In the genomic region with DNA sequence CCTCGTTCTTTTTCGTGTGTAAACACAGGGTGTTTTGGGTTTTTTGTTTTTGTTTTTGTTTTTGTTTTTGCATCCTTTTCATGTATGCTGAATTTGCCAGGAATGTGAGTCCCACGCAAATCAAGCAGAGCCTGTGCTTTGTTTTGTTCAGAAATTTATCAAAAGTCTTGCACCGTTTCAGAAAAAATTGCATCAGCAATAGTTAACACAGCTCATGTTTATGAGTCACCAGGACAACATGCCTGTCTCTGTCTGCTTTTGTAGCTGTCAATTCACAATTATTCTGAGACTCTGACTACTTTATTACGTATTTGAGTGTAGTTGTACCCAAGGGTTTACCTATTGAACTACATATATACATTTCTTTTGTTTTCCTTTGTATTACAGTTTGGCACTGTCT, we compare ENCODE assay signal across 1 cellular context.
TF ChIP-seq lines count a peak whose summit lies in the region.

No MANE protein-coding gene starts in this region.

TF ChIP-seq in HepG2, 621 proteins besides CTCF, POLR2A, EP300 and RAD21 (continued from another document and continues in another):
- TF ChIP-seq, protein P1, sequence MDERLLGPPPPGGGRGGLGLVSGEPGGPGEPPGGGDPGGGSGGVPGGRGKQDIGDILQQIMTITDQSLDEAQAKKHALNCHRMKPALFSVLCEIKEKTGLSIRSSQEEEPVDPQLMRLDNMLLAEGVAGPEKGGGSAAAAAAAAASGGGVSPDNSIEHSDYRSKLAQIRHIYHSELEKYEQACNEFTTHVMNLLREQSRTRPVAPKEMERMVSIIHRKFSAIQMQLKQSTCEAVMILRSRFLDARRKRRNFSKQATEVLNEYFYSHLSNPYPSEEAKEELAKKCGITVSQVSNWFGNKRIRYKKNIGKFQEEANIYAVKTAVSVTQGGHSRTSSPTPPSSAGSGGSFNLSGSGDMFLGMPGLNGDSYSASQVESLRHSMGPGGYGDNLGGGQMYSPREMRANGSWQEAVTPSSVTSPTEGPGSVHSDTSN (CRISPR knock-in tag; IDR thresholded peaks at IDR 0.05), result no peak
- no peak for TF ChIP-seq IRX3 (CRISPR knock-in tag; IDR thresholded peaks at IDR 0.05; ENCODE audit: borderline replicate concordance, low read depth)
- no peak for TF ChIP-seq GABPB1 (CRISPR knock-in tag; IDR thresholded peaks at IDR 0.05)
- no peak for TF ChIP-seq IRF2 (CRISPR knock-in tag; IDR thresholded peaks at IDR 0.05)
- TF ChIP-seq ZNF629 (CRISPR knock-in tag; conservative IDR thresholded peaks at IDR 0.05), result no peak
- TF ChIP-seq GATAD2A (CRISPR knock-in tag; IDR thresholded peaks at IDR 0.05), result peak; percentile 67
- TF ChIP-seq ZNF619 (CRISPR knock-in tag; IDR thresholded peaks at IDR 0.05), result no peak
- TF ChIP-seq ZNF446 (CRISPR knock-in tag; IDR thresholded peaks at IDR 0.05), result no peak
- TF ChIP-seq, protein P2, sequence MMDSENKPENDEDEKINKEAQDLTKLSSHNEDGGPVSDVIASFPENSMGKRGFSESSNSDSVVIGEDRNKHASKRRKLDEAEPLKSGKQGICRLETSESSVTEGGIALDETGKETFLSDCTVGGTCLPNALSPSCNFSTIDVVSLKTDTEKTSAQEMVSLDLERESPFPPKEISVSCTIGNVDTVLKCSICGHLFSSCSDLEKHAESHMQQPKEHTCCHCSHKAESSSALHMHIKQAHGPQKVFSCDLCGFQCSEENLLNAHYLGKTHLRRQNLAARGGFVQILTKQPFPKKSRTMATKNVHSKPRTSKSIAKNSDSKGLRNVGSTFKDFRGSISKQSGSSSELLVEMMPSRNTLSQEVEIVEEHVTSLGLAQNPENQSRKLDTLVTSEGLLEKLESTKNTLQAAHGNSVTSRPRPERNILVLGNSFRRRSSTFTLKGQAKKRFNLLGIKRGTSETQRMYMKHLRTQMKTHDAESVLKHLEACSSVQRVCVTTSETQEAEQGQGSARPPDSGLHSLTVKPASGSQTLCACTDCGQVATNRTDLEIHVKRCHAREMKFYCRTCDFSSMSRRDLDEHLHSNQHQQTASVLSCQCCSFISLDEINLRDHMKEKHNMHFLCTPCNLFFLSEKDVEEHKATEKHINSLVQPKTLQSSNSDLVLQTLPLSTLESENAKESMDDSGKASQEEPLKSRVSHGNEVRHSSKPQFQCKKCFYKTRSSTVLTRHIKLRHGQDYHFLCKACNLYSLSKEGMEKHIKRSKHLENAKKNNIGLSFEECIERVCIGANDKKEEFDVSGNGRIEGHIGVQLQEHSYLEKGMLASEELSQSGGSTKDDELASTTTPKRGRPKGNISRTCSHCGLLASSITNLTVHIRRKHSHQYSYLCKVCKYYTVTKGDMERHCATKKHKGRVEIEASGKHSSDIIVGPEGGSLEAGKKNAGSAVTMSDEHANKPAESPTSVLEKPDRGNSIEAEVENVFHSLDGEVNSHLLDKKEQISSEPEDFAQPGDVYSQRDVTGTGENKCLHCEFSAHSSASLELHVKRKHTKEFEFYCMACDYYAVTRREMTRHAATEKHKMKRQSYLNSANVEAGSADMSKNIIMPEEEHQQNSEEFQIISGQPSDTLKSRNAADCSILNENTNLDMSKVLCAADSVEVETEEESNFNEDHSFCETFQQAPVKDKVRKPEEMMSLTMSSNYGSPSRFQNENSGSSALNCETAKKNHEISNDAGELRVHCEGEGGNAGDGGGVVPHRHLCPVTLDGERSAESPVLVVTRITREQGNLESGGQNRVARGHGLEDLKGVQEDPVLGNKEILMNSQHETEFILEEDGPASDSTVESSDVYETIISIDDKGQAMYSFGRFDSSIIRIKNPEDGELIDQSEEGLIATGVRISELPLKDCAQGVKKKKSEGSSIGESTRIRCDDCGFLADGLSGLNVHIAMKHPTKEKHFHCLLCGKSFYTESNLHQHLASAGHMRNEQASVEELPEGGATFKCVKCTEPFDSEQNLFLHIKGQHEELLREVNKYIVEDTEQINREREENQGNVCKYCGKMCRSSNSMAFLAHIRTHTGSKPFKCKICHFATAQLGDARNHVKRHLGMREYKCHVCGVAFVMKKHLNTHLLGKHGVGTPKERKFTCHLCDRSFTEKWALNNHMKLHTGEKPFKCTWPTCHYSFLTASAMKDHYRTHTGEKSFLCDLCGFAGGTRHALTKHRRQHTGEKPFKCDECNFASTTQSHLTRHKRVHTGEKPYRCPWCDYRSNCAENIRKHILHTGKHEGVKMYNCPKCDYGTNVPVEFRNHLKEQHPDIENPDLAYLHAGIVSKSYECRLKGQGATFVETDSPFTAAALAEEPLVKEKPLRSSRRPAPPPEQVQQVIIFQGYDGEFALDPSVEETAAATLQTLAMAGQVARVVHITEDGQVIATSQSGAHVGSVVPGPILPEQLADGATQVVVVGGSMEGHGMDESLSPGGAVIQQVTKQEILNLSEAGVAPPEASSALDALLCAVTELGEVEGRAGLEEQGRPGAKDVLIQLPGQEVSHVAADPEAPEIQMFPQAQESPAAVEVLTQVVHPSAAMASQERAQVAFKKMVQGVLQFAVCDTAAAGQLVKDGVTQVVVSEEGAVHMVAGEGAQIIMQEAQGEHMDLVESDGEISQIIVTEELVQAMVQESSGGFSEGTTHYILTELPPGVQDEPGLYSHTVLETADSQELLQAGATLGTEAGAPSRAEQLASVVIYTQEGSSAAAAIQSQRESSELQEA (CRISPR knock-in tag; IDR thresholded peaks at IDR 0.05; ENCODE audit: not compliant biosample characterization), result no peak
- no peak for TF ChIP-seq KMT2A (CRISPR knock-in tag; IDR thresholded peaks at IDR 0.05)
- TF ChIP-seq PAX8 (CRISPR knock-in tag; IDR thresholded peaks at IDR 0.05; ENCODE audit: borderline replicate concordance), result no peak
- TF ChIP-seq CEBPB (IDR thresholded peaks at IDR 0.05; ENCODE audit: borderline replicate concordance, low read depth, low read length), result peak; percentile 92
- peak; percentile 80; the same call in 1 of the 2 replicates for TF ChIP-seq KDM1A (CRISPR knock-in tag; IDR thresholded peaks at IDR 0.05)
- no peak for TF ChIP-seq SRSF1 (optimal IDR thresholded peaks at IDR 0.05; ENCODE audit: low read depth, low read length)
- no peak for TF ChIP-seq MTA1 (CRISPR knock-in tag; IDR thresholded peaks at IDR 0.05; ENCODE audit: borderline replicate concordance)
- no peak for TF ChIP-seq KAT7 (CRISPR knock-in tag; IDR thresholded peaks at IDR 0.05; ENCODE audit: borderline replicate concordance)
- no peak for TF ChIP-seq ZNF296 (CRISPR knock-in tag; conservative IDR thresholded peaks at IDR 0.05)
- no peak for TF ChIP-seq KMT2B (CRISPR knock-in tag; IDR thresholded peaks at IDR 0.05)
- no peak for TF ChIP-seq MED8 (CRISPR knock-in tag; IDR thresholded peaks at IDR 0.05; ENCODE audit: insufficient replicate concordance)
- TF ChIP-seq NFIC (IDR thresholded peaks at IDR 0.05; ENCODE audit: low read length), result no peak
- no peak for TF ChIP-seq ZFP82 (CRISPR knock-in tag; IDR thresholded peaks at IDR 0.05; ENCODE audit: borderline replicate concordance)
- TF ChIP-seq, protein P3, sequence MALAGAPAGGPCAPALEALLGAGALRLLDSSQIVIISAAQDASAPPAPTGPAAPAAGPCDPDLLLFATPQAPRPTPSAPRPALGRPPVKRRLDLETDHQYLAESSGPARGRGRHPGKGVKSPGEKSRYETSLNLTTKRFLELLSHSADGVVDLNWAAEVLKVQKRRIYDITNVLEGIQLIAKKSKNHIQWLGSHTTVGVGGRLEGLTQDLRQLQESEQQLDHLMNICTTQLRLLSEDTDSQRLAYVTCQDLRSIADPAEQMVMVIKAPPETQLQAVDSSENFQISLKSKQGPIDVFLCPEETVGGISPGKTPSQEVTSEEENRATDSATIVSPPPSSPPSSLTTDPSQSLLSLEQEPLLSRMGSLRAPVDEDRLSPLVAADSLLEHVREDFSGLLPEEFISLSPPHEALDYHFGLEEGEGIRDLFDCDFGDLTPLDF (CRISPR knock-in tag; IDR thresholded peaks at IDR 0.05), result no peak
- no peak for TF ChIP-seq CCDC6 (CRISPR knock-in tag; IDR thresholded peaks at IDR 0.05)
- no peak for TF ChIP-seq HDAC2 (CRISPR knock-in tag; IDR thresholded peaks at IDR 0.05)
- TF ChIP-seq, protein P4, sequence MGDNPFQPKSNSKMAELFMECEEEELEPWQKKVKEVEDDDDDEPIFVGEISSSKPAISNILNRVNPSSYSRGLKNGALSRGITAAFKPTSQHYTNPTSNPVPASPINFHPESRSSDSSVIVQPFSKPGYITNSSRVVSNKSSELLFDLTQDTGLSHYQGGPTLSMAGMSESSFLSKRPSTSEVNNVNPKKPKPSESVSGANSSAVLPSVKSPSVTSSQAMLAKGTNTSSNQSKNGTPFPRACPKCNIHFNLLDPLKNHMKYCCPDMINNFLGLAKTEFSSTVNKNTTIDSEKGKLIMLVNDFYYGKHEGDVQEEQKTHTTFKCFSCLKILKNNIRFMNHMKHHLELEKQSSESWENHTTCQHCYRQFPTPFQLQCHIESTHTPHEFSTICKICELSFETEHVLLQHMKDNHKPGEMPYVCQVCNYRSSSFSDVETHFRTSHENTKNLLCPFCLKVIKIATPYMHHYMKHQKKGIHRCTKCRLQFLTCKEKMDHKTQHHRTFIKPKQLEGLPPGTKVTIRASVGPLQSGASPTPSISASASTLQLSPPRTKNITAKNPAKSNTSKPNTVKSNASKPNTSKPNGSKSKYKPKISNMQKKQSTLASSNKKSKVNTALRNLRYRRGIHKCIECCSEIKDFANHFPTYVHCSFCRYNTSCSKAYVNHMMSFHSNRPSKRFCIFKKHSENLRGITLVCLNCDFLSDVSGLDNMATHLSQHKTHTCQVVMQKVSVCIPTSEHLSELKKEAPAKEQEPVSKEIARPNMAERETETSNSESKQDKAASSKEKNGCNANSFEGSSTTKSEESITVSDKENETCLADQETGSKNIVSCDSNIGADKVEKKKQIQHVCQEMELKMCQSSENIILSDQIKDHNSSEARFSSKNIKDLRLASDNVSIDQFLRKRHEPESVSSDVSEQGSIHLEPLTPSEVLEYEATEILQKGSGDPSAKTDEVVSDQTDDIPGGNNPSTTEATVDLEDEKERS (CRISPR knock-in tag; IDR thresholded peaks at IDR 0.05), result no peak; the same call in 1 of the 2 replicates
- no peak for TF ChIP-seq ZEB1 (IDR thresholded peaks at IDR 0.05; ENCODE audit: insufficient replicate concordance, low read depth)
- TF ChIP-seq NBN (conservative IDR thresholded peaks at IDR 0.05), result no peak
- no peak for TF ChIP-seq SIN3B (IDR thresholded peaks at IDR 0.05; ENCODE audit: low read length)
- no peak for TF ChIP-seq TARDBP (CRISPR knock-in tag; IDR thresholded peaks at IDR 0.05)
- TF ChIP-seq NR3C1 (CRISPR knock-in tag; IDR thresholded peaks at IDR 0.05), result no peak
- no peak for TF ChIP-seq NFKBIZ (CRISPR knock-in tag; IDR thresholded peaks at IDR 0.05)
- TF ChIP-seq, protein P5, sequence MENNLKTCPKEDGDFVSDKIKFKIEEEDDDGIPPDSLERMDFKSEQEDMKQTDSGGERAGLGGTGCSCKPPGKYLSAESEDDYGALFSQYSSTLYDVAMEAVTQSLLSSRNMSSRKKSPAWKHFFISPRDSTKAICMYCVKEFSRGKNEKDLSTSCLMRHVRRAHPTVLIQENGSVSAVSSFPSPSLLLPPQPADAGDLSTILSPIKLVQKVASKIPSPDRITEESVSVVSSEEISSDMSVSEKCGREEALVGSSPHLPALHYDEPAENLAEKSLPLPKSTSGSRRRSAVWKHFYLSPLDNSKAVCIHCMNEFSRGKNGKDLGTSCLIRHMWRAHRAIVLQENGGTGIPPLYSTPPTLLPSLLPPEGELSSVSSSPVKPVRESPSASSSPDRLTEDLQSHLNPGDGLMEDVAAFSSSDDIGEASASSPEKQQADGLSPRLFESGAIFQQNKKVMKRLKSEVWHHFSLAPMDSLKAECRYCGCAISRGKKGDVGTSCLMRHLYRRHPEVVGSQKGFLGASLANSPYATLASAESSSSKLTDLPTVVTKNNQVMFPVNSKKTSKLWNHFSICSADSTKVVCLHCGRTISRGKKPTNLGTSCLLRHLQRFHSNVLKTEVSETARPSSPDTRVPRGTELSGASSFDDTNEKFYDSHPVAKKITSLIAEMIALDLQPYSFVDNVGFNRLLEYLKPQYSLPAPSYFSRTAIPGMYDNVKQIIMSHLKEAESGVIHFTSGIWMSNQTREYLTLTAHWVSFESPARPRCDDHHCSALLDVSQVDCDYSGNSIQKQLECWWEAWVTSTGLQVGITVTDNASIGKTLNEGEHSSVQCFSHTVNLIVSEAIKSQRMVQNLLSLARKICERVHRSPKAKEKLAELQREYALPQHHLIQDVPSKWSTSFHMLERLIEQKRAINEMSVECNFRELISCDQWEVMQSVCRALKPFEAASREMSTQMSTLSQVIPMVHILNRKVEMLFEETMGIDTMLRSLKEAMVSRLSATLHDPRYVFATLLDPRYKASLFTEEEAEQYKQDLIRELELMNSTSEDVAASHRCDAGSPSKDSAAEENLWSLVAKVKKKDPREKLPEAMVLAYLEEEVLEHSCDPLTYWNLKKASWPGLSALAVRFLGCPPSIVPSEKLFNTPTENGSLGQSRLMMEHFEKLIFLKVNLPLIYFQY (CRISPR knock-in tag; IDR thresholded peaks at IDR 0.05; ENCODE audit: borderline replicate concordance), result no peak
- TF ChIP-seq, protein P6, sequence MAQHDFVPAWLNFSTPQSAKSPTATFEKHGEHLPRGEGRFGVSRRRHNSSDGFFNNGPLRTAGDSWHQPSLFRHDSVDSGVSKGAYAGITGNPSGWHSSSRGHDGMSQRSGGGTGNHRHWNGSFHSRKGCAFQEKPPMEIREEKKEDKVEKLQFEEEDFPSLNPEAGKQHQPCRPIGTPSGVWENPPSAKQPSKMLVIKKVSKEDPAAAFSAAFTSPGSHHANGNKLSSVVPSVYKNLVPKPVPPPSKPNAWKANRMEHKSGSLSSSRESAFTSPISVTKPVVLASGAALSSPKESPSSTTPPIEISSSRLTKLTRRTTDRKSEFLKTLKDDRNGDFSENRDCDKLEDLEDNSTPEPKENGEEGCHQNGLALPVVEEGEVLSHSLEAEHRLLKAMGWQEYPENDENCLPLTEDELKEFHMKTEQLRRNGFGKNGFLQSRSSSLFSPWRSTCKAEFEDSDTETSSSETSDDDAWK (CRISPR knock-in tag; IDR thresholded peaks at IDR 0.05), result no peak
- no peak for TF ChIP-seq ARHGAP35 (CRISPR knock-in tag; IDR thresholded peaks at IDR 0.05; ENCODE audit: borderline replicate concordance)
- no peak for TF ChIP-seq SPEN (CRISPR knock-in tag; IDR thresholded peaks at IDR 0.05; ENCODE audit: low read depth)
- TF ChIP-seq KDM4B (CRISPR knock-in tag; IDR thresholded peaks at IDR 0.05), result no peak
- no peak for TF ChIP-seq SATB2 (CRISPR knock-in tag; IDR thresholded peaks at IDR 0.05)
- TF ChIP-seq ZNF44 (CRISPR knock-in tag; IDR thresholded peaks at IDR 0.05), result no peak
- TF ChIP-seq, protein P7, sequence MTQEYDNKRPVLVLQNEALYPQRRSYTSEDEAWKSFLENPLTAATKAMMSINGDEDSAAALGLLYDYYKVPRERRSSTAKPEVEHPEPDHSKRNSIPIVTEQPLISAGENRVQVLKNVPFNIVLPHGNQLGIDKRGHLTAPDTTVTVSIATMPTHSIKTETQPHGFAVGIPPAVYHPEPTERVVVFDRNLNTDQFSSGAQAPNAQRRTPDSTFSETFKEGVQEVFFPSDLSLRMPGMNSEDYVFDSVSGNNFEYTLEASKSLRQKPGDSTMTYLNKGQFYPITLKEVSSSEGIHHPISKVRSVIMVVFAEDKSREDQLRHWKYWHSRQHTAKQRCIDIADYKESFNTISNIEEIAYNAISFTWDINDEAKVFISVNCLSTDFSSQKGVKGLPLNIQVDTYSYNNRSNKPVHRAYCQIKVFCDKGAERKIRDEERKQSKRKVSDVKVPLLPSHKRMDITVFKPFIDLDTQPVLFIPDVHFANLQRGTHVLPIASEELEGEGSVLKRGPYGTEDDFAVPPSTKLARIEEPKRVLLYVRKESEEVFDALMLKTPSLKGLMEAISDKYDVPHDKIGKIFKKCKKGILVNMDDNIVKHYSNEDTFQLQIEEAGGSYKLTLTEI (CRISPR knock-in tag; conservative IDR thresholded peaks at IDR 0.05), result no peak
- no peak for TF ChIP-seq ZNF569 (CRISPR knock-in tag; IDR thresholded peaks at IDR 0.05; ENCODE audit: borderline replicate concordance)
- TF ChIP-seq MXI1 (IDR thresholded peaks at IDR 0.05; ENCODE audit: borderline replicate concordance, low read depth, low read length), result 0 out of 3 replicates have a peak, but pooled peaks have one; percentile 19
